Comparison of ENCODE assay signal across 14 cellular contexts in the genomic region with DNA sequence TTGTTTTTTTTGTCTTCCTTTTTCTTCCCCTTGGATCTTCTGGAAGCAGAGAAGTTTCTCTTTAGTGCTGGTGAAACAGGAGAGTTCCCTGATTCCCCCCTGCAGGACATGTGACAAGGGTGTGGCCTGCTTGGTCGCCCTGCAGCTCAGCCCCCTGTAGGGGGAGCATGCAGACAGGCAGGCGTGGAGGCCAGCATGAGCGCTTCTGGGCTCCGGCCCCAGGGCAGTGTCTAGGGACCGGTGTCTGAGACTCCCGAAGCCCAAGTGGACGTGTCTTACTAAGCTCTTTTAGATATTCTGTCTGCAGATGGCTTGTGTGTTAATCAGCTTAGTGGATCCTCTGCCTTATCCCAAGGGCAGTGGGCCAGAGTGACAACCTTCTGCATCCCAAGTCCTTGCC. TPM values are rescaled to one million over a fixed set of nuclear protein-coding genes. Genes with fewer than 3 reads are reported as not detected.
DNase-seq lines count a peak whose midpoint lies in the region; ATAC-seq and TF ChIP-seq lines count a peak whose summit lies in the region.
"Had no signal": no experiment of that assay in that cellular context is flagged by ENCODE, and none has a peak within 500 bp of the region (broad histone marks: within the 10 kb centered on the region; RNA-seq: fewer than 3 reads in every experiment).

No MANE protein-coding gene starts in this region.

- no peaks in the 10 kb centered on the region for H3K9me3 ChIP-seq in right atrium auricular region
- H3K9me3 ChIP-seq in upper lobe of right lung, result no peaks in the 10 kb centered on the region
- no peaks in the 10 kb centered on the region for H3K9me3 ChIP-seq in CD4-positive, alpha-beta memory T cell (ENCODE audit: control insufficient read depth in 1 of 2, low read length in 2 of 2)
- H3K9me3 ChIP-seq: psoas muscle had no signal

- intact Hi-C loops in left ventricle myocardium superior (cut with micrococcal nuclease), result no loop called here
- intact Hi-C loops in upper lobe of right lung (cut with DNase I), result no loop called here
- intact Hi-C loops in CD4-positive, alpha-beta memory T cell (cut with micrococcal nuclease), result no loop called here

- no peak overlapping the region for H3K4me3 Mint-ChIP-seq in CD4-positive, alpha-beta memory T cell
- H3K4me3 Mint-ChIP-seq: activated naive CD8-positive, alpha-beta T cell treated with anti-CD3 and anti-CD28 coated beads, Interleukin-2, amount 10 ng/mL, durations not matched to agents 7 days and 5 days had no signal

- TF ChIP-seq CTCF in right atrium auricular region (IDR thresholded peaks at IDR 0.05) (no peak), upper lobe of right lung (IDR thresholded peaks at IDR 0.05) (no peak)

- CTCF ChIA-PET in CD4-positive, alpha-beta memory T cell (lab: Charles Lee; ENCODE audit: partially characterized antibody), result interaction anchor here (1.0 kb wide), 1 partner anchor 19 kb away, joined by 3 read pairs; no protein-coding TSS in a partner anchor

- H3K27me3 ChIP-seq in right atrium auricular region (no peaks in the 10 kb centered on the region), upper lobe of right lung (no peaks in the 10 kb centered on the region)
- H3K27me3 ChIP-seq in CD4-positive, alpha-beta memory T cell (ENCODE audit: insufficient read depth, low read length), result no peaks in the 10 kb centered on the region

- peaks cover 0 to 2% (median 0%) of the 10 kb centered on the region in 8 donors for H3K9me3 Mint-ChIP-seq in CD4-positive, alpha-beta memory T cell
- H3K9me3 Mint-ChIP-seq: activated naive CD8-positive, alpha-beta T cell treated with anti-CD3 and anti-CD28 coated beads, Interleukin-2, amount 10 ng/mL, durations not matched to agents 7 days and 5 days had no signal

- H3K36me3 ChIP-seq in right atrium auricular region (no peaks in the 10 kb centered on the region), upper lobe of right lung (no peaks in the 10 kb centered on the region)
- no peaks in the 10 kb centered on the region for H3K36me3 ChIP-seq in CD4-positive, alpha-beta memory T cell (ENCODE audit: insufficient read depth, low read length)

- no peak overlapping the region for H3K27ac Mint-ChIP-seq in CD4-positive, alpha-beta memory T cell
- H3K27ac Mint-ChIP-seq: activated naive CD8-positive, alpha-beta T cell treated with anti-CD3 and anti-CD28 coated beads, Interleukin-2, amount 10 ng/mL, durations not matched to agents 7 days and 5 days had no signal

- ATAC-seq in left ventricle myocardium superior (no peak), upper lobe of right lung (peak; percentile 36), HG02763 (IDR thresholded peaks at IDR 0.05; ENCODE audit: unreplicated experiment) (no peak)
- ATAC-seq: psoas muscle had no signal

- H3K27ac ChIP-seq in right atrium auricular region (no peak overlapping the region), upper lobe of right lung (no peak overlapping the region)
- no peak overlapping the region for H3K27ac ChIP-seq in CD4-positive, alpha-beta memory T cell (ENCODE audit: low read depth, low read length)
- H3K27ac ChIP-seq: HL-60, psoas muscle had no signal

- H3K4me1 ChIP-seq in right atrium auricular region (no peaks in the 10 kb centered on the region), upper lobe of right lung (no peaks in the 10 kb centered on the region)
- no peaks in the 10 kb centered on the region for H3K4me1 ChIP-seq in CD4-positive, alpha-beta memory T cell (ENCODE audit: insufficient read depth, low read length)
- H3K4me1 ChIP-seq: psoas muscle had no signal

- no peaks in the 10 kb centered on the region for H3K4me1 Mint-ChIP-seq in CD4-positive, alpha-beta memory T cell
- H3K4me1 Mint-ChIP-seq: activated naive CD8-positive, alpha-beta T cell treated with anti-CD3 and anti-CD28 coated beads, Interleukin-2, amount 10 ng/mL, durations not matched to agents 7 days and 5 days had no signal

- H3K4me3 ChIP-seq in right atrium auricular region (no peak overlapping the region), upper lobe of right lung (no peak overlapping the region)
- no peak overlapping the region for H3K4me3 ChIP-seq in CD4-positive, alpha-beta memory T cell (ENCODE audit: low read length in 2 of 2)
- H3K4me3 ChIP-seq: psoas muscle had no signal

- DNase-seq in left ventricle myocardium superior (peak; percentile 28), right atrium auricular region (ENCODE audit: low spot score) (no peak), NAMALWA (ENCODE audit: low spot score) (peak; percentile 34), ecto neural progenitor cell (ENCODE audit: low spot score) (peak; percentile 70), upper lobe of right lung (no peak), SIG-M5 (lab: John Stamatoyannopoulos, UW) (no peak)
- DNase-seq in CD4-positive, alpha-beta memory T cell, result no peak
- DNase-seq: activated naive CD8-positive, alpha-beta T cell treated with anti-CD3 and anti-CD28 coated beads, Interleukin-2, amount 10 ng/mL, durations not matched to agents 7 days and 5 days; C1 segment of cervical spinal cord; GOT3; NCI-H446 treated with DMSO at 0.1 percent for 48 hours; psoas muscle had no signal

- no peaks in the 10 kb centered on the region for H3K36me3 Mint-ChIP-seq in CD4-positive, alpha-beta memory T cell
- H3K36me3 Mint-ChIP-seq: activated naive CD8-positive, alpha-beta T cell treated with anti-CD3 and anti-CD28 coated beads, Interleukin-2, amount 10 ng/mL, durations not matched to agents 7 days and 5 days had no signal

- POLR2A ChIA-PET in CD4-positive, alpha-beta memory T cell (lab: Charles Lee; ENCODE audit: partially characterized antibody), result no interaction called here

- peaks cover 6 to 24% of the 10 kb centered on the region in 2 donors for H3K27me3 Mint-ChIP-seq in CD4-positive, alpha-beta memory T cell

RNA-seq across cellular contexts. Expression of gene PRSS58, which starts 26.1 kb away (rescaled TPM):
- total RNA-seq in left ventricle myocardium superior (not detected), right atrium auricular region (not detected), upper lobe of right lung (not detected)
- not detected for total RNA-seq in CD4-positive, alpha-beta memory T cell
- not detected for polyA plus RNA-seq in CD4-positive, alpha-beta memory T cell
- total RNA-seq: activated naive CD8-positive, alpha-beta T cell treated with anti-CD3 and anti-CD28 coated beads, Interleukin-2, amount 10 ng/mL, durations not matched to agents 7 days and 5 days; psoas muscle had no signal
- polyA plus RNA-seq: psoas muscle had no signal

Comparison
In these comparisons a context has a peak if more than half of its experiments do, and no peak if none do; other contexts are left out.
1. DNase-seq: peak in left ventricle myocardium superior (single experiment), NAMALWA (single experiment) and ecto neural progenitor cell (single experiment); none in right atrium auricular region (single experiment), upper lobe of right lung (single experiment), SIG-M5 (single experiment) and CD4-positive, alpha-beta memory T cell (0 of 5).